ENCODE assay signal across 7 cellular contexts in genomic region chr16:53504665-53505064, GRCh38. TPM values are rescaled to one million over a fixed set of nuclear protein-coding genes. Genes with fewer than 3 reads are reported as not detected.
DNase-seq lines count a peak whose midpoint lies in the region; ATAC-seq and TF ChIP-seq lines count a peak whose summit lies in the region.

No MANE protein-coding gene starts in this region.

- peak overlapping the region; percentile 99 for H3K4me3 Mint-ChIP-seq in activated naive CD8-positive, alpha-beta T cell treated with anti-CD3 and anti-CD28 coated beads, Interleukin-2, amount 50 U/mL, for 24 hours

- no peaks in the 10 kb centered on the region for H3K27me3 ChIP-seq in MG63
- H3K27me3 ChIP-seq in layer of hippocampus (ENCODE audit: control insufficient read depth, insufficient read depth, low read length): no peaks in the 10 kb centered on the region
- H3K27me3 ChIP-seq in suprapubic skin: no peaks in the 10 kb centered on the region

- no peaks in the 10 kb centered on the region for H3K36me3 ChIP-seq in MG63
- no peaks in the 10 kb centered on the region for H3K36me3 ChIP-seq in suprapubic skin

- no peaks in the 10 kb centered on the region for H3K9me3 Mint-ChIP-seq in activated naive CD8-positive, alpha-beta T cell treated with anti-CD3 and anti-CD28 coated beads, Interleukin-2, amount 50 U/mL, for 24 hours

- no peak for ATAC-seq in activated naive CD8-positive, alpha-beta T cell treated with anti-CD3 and anti-CD28 coated beads, Interleukin-2, amount 50 U/mL, for 24 hours
- no peak for ATAC-seq in HG03095 (IDR thresholded peaks at IDR 0.05; ENCODE audit: unreplicated experiment)
- ATAC-seq in GM21576 (IDR thresholded peaks at IDR 0.05; ENCODE audit: unreplicated experiment): no peak

- H3K4me1 ChIP-seq in suprapubic skin: peaks cover 34% of the 10 kb centered on the region

- WGBS in suprapubic skin: 69% methylated on average over 7 of the region's 7 CpGs

- H3K27me3 Mint-ChIP-seq in activated naive CD8-positive, alpha-beta T cell treated with anti-CD3 and anti-CD28 coated beads, Interleukin-2, amount 50 U/mL, for 24 hours: no peaks in the 10 kb centered on the region

- TF ChIP-seq EP300 in suprapubic skin (IDR thresholded peaks at IDR 0.05): no peak

- peaks cover 6% of the 10 kb centered on the region for H3K36me3 Mint-ChIP-seq in activated naive CD8-positive, alpha-beta T cell treated with anti-CD3 and anti-CD28 coated beads, Interleukin-2, amount 50 U/mL, for 24 hours (ENCODE audit: low read depth)

- TF ChIP-seq CTCF in suprapubic skin (IDR thresholded peaks at IDR 0.05): no peak

- H3K27ac ChIP-seq in layer of hippocampus (ENCODE audit: low read depth, low read length) (peak overlapping the region; percentile 98), suprapubic skin (peak overlapping the region; percentile 91)

- DNase-seq in MG63: peak; percentile 23
- no peak for DNase-seq in activated naive CD8-positive, alpha-beta T cell treated with anti-CD3 and anti-CD28 coated beads, Interleukin-2, amount 50 U/mL, for 24 hours
- no peak for DNase-seq in suprapubic skin (ENCODE audit: low spot score in 2 of 2)
- no peak for DNase-seq in NCI-H1417 treated with DMSO at 0.1 percent for 48 hours (lab: John Stamatoyannopoulos, UW)

- no peak for TF ChIP-seq POLR2A in suprapubic skin (IDR thresholded peaks at IDR 0.05)

- H3K27ac Mint-ChIP-seq in activated naive CD8-positive, alpha-beta T cell treated with anti-CD3 and anti-CD28 coated beads, Interleukin-2, amount 50 U/mL, for 24 hours: peak overlapping the region; percentile 86

- H3K4me1 Mint-ChIP-seq in activated naive CD8-positive, alpha-beta T cell treated with anti-CD3 and anti-CD28 coated beads, Interleukin-2, amount 50 U/mL, for 24 hours: peaks cover 39% of the 10 kb centered on the region

- H3K4me3 ChIP-seq in MG63 (no peak overlapping the region; the same call in 1 of the 2 replicates), suprapubic skin (peak overlapping the region; percentile 77)

- H3K9me3 ChIP-seq in MG63 (no peaks in the 10 kb centered on the region), suprapubic skin (no peaks in the 10 kb centered on the region)

RNA-seq across cellular contexts. Expression of gene AKTIP, which starts 1.7 kb away (rescaled TPM):
- 22.6 and 31.2 TPM in 2 replicates for total RNA-seq in MG63 (2014; rRNA removed; shearing (Covaris generic); ENCODE audit: low replicate concordance)
- total RNA-seq in suprapubic skin: 10 to 100 TPM; 30.2 to 55.5 (median 36.6) TPM
